Comparison of ENCODE assay signal across 8 cellular contexts in the genomic region with DNA sequence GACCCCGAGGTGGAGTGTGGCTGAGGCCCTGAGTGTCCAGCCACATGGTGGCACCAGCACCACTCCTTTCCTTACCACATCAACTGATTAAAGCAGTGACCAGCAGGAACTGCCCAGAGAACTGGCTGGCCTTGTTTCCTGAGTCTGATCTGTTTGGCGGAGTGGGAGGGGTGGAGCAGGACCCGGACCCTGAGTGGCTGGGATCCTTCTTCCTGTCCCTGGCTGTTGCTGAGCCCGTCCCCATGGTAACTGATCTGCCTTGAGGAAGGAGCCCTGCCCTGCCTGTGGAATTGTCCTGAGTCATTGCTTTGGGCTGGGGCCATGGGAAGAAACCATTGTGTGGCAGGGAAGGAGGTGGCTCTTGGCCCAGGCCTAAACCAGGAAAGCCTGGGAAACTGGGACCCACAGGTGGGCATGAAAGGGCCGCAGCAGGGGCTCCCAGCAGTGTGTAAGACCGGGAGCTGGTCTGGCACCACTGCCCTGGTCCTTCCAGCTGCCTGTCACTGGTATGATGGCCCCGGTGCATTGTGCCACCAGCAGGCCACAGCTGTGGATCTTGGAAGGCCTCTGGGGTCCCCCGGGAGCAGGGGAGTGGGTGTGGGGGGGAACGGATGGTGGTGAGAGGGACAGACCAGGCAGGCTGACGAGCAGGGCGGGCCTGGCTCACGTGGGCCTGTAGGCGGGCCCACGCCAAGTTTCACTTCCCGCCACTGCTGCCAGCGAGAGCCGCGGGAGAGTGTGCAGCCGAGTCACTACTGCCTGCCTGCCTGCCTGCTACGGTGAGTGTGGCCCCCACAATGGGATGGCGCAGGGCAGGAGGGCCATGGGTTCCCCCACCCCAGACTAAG. TPM values are rescaled to one million over a fixed set of nuclear protein-coding genes. Genes with fewer than 3 reads are reported as not detected.
A peak's percentile ranks its signal among the peaks of the same experiment; 100 is the strongest.
DNase-seq lines count a peak whose midpoint lies in the region; ATAC-seq and TF ChIP-seq lines count a peak whose summit lies in the region.

No MANE protein-coding gene starts in this region.

- peak overlapping the region; percentile 24 for H2BK120ac ChIP-seq in mesendoderm (ENCODE audit: low read depth, low read length)

- peaks cover 47% of the 10 kb centered on the region for H3K4me1 Mint-ChIP-seq in CD14-positive monocyte
- peaks cover 16% of the 10 kb centered on the region for H3K4me1 Mint-ChIP-seq in endodermal cell

- H3K4ac ChIP-seq in mesendoderm (ENCODE audit: low read depth, low read length) = peak overlapping the region; percentile 81

- peak overlapping the region; percentile 88 for H2BK5ac ChIP-seq in mesendoderm (ENCODE audit: low read length)

- peak overlapping the region; percentile 57 for H2AK5ac ChIP-seq in mesendoderm (ENCODE audit: low read length)

- peaks cover 11% of the 10 kb centered on the region for H3K79me1 ChIP-seq in mesendoderm (ENCODE audit: low read length)

- H3K18ac ChIP-seq in mesendoderm (ENCODE audit: low read length) = peak overlapping the region; percentile 76

- peaks cover 1% of the 10 kb centered on the region for H3K79me2 ChIP-seq in mesendoderm (ENCODE audit: control insufficient read depth, insufficient read depth, low read length)

- no peaks in the 10 kb centered on the region for H3K9me3 Mint-ChIP-seq in CD14-positive monocyte
- H3K9me3 Mint-ChIP-seq in endodermal cell = no peaks in the 10 kb centered on the region

- H3K27ac ChIP-seq in endodermal cell (ENCODE audit: low read depth, low read length) (peak overlapping the region; percentile 100), mesendoderm (ENCODE audit: low read depth, low read length) (peak overlapping the region; percentile 90)

- H3K56ac ChIP-seq in mesendoderm (ENCODE audit: low read length) = peak overlapping the region; percentile 83

- H3K4me3 ChIP-seq in endodermal cell (ENCODE audit: low read length) (no peak overlapping the region), mesendoderm (ENCODE audit: low read length) (no peak overlapping the region)

- H3K36me3 Mint-ChIP-seq in CD14-positive monocyte (peaks cover 30 to 62% of the 10 kb centered on the region in 2 donors), endodermal cell (ENCODE audit: low read depth) (peaks cover 35% of the 10 kb centered on the region)

- no peaks in the 10 kb centered on the region for H3K9me3 ChIP-seq in endodermal cell (ENCODE audit: control insufficient read depth, low read length)

- peak; percentile 78 for ATAC-seq in GM19324 (IDR thresholded peaks at IDR 0.05; ENCODE audit: low FRiP score, unreplicated experiment)
- ATAC-seq in HG03460 (IDR thresholded peaks at IDR 0.05; ENCODE audit: unreplicated experiment) = peak; percentile 78

- H2BK15ac ChIP-seq in mesendoderm (replicated peaks; ENCODE audit: low read depth) = no peak overlapping the region

- H4K5ac ChIP-seq in mesendoderm (ENCODE audit: low read length) = no peak overlapping the region

- H3K36me3 ChIP-seq in endodermal cell (ENCODE audit: control insufficient read depth, insufficient read depth, low read length) = peaks cover 33% of the 10 kb centered on the region
- H3K36me3 ChIP-seq in mesendoderm (ENCODE audit: control insufficient read depth, insufficient read depth, low read length) = no peaks in the 10 kb centered on the region

- H3K4me1 ChIP-seq in endodermal cell (ENCODE audit: control insufficient read depth, insufficient read depth, low read length) = peaks cover 7% of the 10 kb centered on the region
- H3K4me1 ChIP-seq in mesendoderm (ENCODE audit: control insufficient read depth, low read depth, low read length) = peaks cover 2% of the 10 kb centered on the region

- peak overlapping the region; percentile 29 for H3K23ac ChIP-seq in mesendoderm (ENCODE audit: low read length)

- no peak for TF ChIP-seq CTCF in CD14-positive monocyte (IDR thresholded peaks at IDR 0.05)
- TF ChIP-seq CTCF in endodermal cell (conservative IDR thresholded peaks at IDR 0.05) = peak; percentile 87

- H3K27ac Mint-ChIP-seq in CD14-positive monocyte (peak overlapping the region; percentile 100), endodermal cell (peak overlapping the region; percentile 98)

- DNase-seq in CD14-positive monocyte (ENCODE audit: low spot score) (peak; percentile 100), NOMO-1 treated with DMSO at 0.1 percent for 48 hours (lab: John Stamatoyannopoulos, UW; ENCODE audit: unreplicated experiment) (peak; percentile 88), endodermal cell (peak; percentile 99), mesendoderm (peak; percentile 100)
- DNase-seq in activated CD8-positive, alpha-beta memory T cell treated with anti-CD3 and anti-CD28 coated beads, Interleukin-2, amount 50 U/mL, for 4 hours = peak; percentile 78
- peak; percentile 54 for DNase-seq in stimulated activated CD8-positive, alpha-beta memory T cell treated with anti-CD3 and anti-CD28 coated beads, Interleukin-15, amount 100 ng/mL, for 1 hour (ENCODE audit: low read depth)

- peaks cover 0 to 2% (median 0%) of the 10 kb centered on the region in 3 donors for H3K27me3 Mint-ChIP-seq in CD14-positive monocyte (ENCODE audit: low read depth in 3 of 3)
- H3K27me3 Mint-ChIP-seq in endodermal cell (ENCODE audit: insufficient read depth) = no peaks in the 10 kb centered on the region

- no peak overlapping the region for H4K8ac ChIP-seq in mesendoderm (ENCODE audit: low read depth, low read length)

- intact Hi-C loops in CD14-positive monocyte (cut with micrococcal nuclease) = loop anchor here (1.0 to 10.0 kb wide), 5 partner anchors 82 to 219 kb away; partner anchors contain the start of genes SLC26A6 (in 2 of the 2), NCKIPSD (in 1 of the 2) and UQCRC1 (in 1 of the 2)

- WGBS in endodermal cell (ENCODE audit: insufficient coverage in 1 of 2, insufficient read length in 1 of 2), 2 experiments = 39 to 78% methylated on average over 4 to 21 of the region's 21 CpGs
- no CpG with 5 or more reads among the region's 21 CpGs for WGBS in mesendoderm (ENCODE audit: extremely low coverage, insufficient coverage, low lambda C conversion rate)

- H3K4me2 ChIP-seq in mesendoderm (ENCODE audit: low read length) = no peak overlapping the region

- H3K4me3 Mint-ChIP-seq in CD14-positive monocyte (peak overlapping the region; percentile 86 to 94), endodermal cell (peak overlapping the region; percentile 39)

- H3K9ac ChIP-seq in endodermal cell (ENCODE audit: extremely low read depth, low read length, poor library complexity, severe bottlenecking) = peak overlapping the region; percentile 77
- H3K9ac ChIP-seq in mesendoderm (ENCODE audit: low read length) = peak overlapping the region; percentile 60

- H3K27me3 ChIP-seq in endodermal cell (ENCODE audit: control insufficient read depth, insufficient read depth, low read length, poor library complexity, severe bottlenecking) (no peaks in the 10 kb centered on the region), mesendoderm (ENCODE audit: insufficient read depth, low read length, poor library complexity) (no peaks in the 10 kb centered on the region)

RNA-seq across cellular contexts. Expression of gene ATRIP, which starts 19.2 kb away (rescaled TPM):
- polyA plus RNA-seq in CD14-positive monocyte = 1 to 10 TPM; 1.8 to 2.8 TPM
- total RNA-seq in endodermal cell = 10 to 100 TPM; 11.7 to 16.1 TPM
- polyA plus RNA-seq in endodermal cell (2013, experiment 1 of 2) = 11.6 TPM
- polyA plus RNA-seq in endodermal cell (2013, experiment 2 of 2) = 15.2 TPM
- polyA plus RNA-seq in mesendoderm (2013, experiment 1 of 2) = 15.5 TPM
- polyA plus RNA-seq in mesendoderm (2013, experiment 2 of 2) = 16.0 TPM

RNA-seq across cellular contexts. Expression of gene TMA7, which starts 25.7 kb away (rescaled TPM):
- polyA plus RNA-seq in CD14-positive monocyte = 100 to 1,000 TPM; 478 to 559 TPM
- total RNA-seq in endodermal cell = 100 to 1,000 TPM; 290 to 326 TPM
- polyA plus RNA-seq in endodermal cell (2013, experiment 1 of 2) = 420 TPM
- 414 TPM for polyA plus RNA-seq in endodermal cell (2013, experiment 2 of 2)
- polyA plus RNA-seq in mesendoderm (2013, experiment 1 of 2) = 1,066 TPM
- polyA plus RNA-seq in mesendoderm (2013, experiment 2 of 2) = 1,068 TPM

RNA-seq across cellular contexts. Expression of gene CCDC51, which starts 25.8 kb away (rescaled TPM):
- 1 to 10 TPM; 5.4 to 5.9 TPM for polyA plus RNA-seq in CD14-positive monocyte
- total RNA-seq in endodermal cell = 10 to 100 TPM; 14.5 to 14.6 TPM
- polyA plus RNA-seq in endodermal cell (2013, experiment 1 of 2) = 15.2 TPM
- 14.4 TPM for polyA plus RNA-seq in endodermal cell (2013, experiment 2 of 2)
- 17.5 TPM for polyA plus RNA-seq in mesendoderm (2013, experiment 1 of 2)
- 16.4 TPM for polyA plus RNA-seq in mesendoderm (2013, experiment 2 of 2)

RNA-seq across cellular contexts. Expression of gene PLXNB1, which starts 35.9 kb away (rescaled TPM):
- polyA plus RNA-seq in CD14-positive monocyte = under 1 TPM in 1 of 2 donors, not detected in 1; 0.14 TPM
- total RNA-seq in endodermal cell = 100 to 1,000 TPM; 175 to 216 TPM
- 165 TPM for polyA plus RNA-seq in endodermal cell (2013, experiment 1 of 2)
- 157 TPM for polyA plus RNA-seq in endodermal cell (2013, experiment 2 of 2)
- 58.6 TPM for polyA plus RNA-seq in mesendoderm (2013, experiment 1 of 2)
- polyA plus RNA-seq in mesendoderm (2013, experiment 2 of 2) = 54.5 TPM

RNA-seq across cellular contexts. Expression of gene SHISA5, which starts 38.2 kb away (rescaled TPM):
- 100 to 1,000 TPM; 242 to 266 TPM for polyA plus RNA-seq in CD14-positive monocyte
- 100 to 1,000 TPM; 192 to 193 TPM for total RNA-seq in endodermal cell
- 132 TPM for polyA plus RNA-seq in endodermal cell (2013, experiment 1 of 2)
- 117 TPM for polyA plus RNA-seq in endodermal cell (2013, experiment 2 of 2)
- polyA plus RNA-seq in mesendoderm (2013, experiment 1 of 2) = 181 TPM
- 171 TPM for polyA plus RNA-seq in mesendoderm (2013, experiment 2 of 2)
